ENCODE assay signal across 16 cellular contexts in the genomic region with DNA sequence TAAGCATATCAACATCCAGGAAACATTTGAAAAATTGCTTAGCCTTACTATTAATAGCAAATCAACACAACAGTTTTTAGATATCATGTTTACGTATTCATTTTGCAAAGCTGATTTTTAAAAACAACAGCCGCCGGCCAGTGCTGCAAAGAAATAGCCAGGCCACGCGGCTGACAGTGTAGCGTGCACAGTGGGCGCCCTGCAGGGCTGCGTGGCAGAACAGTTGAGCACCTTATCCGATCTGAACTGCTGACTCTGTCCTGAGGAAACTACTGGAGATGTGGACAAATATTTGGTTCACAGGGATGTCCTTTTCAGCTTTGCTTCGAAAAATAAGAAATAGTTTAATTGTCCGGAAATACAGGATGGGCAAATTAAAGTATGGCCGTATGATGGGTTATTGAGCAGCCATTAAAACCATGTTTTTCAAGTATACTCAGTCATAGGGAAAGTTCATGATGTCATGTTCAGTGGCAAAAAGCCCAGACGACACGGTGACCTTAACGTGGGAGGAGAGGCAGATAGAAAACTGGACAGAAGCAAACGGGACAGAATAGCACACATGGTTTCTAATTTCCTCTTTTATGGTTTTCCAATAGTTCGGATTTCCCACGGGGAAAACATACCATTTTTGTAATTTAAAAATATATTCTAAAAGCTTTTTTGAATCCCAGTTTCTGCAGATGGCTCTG. TPM values are rescaled to one million over a fixed set of nuclear protein-coding genes. Genes with fewer than 3 reads are reported as not detected.
DNase-seq lines count a peak whose midpoint lies in the region; ATAC-seq, FAIRE-seq and TF ChIP-seq lines count a peak whose summit lies in the region.
"Had no signal": no experiment of that assay in that cellular context is flagged by ENCODE, and none has a peak within 500 bp of the region (broad histone marks: within the 10 kb centered on the region; RNA-seq: fewer than 3 reads in every experiment).

No MANE protein-coding gene starts in this region.

- no peaks in the 10 kb centered on the region for H3K4me1 ChIP-seq in astrocyte (ENCODE audit: insufficient read depth, low read length)
- peaks cover 0 to 15% (median 0%) of the 10 kb centered on the region in 12 donors for H3K4me1 ChIP-seq in heart left ventricle
- H3K4me1 ChIP-seq in sigmoid colon: no peaks in the 10 kb centered on the region
- H3K4me1 ChIP-seq in smooth muscle cell (ENCODE audit: low read depth): no peaks in the 10 kb centered on the region
- H3K4me1 ChIP-seq: colonic mucosa had no signal

- TF ChIP-seq CTCF in HFF-Myc (IDR thresholded peaks at IDR 0.05; ENCODE audit: low read depth, low read length, missing control alignments) (no peak), astrocyte (IDR thresholded peaks at IDR 0.05; ENCODE audit: insufficient read depth, low read depth, low read length) (no peak), heart left ventricle (IDR thresholded peaks at IDR 0.05) (no peak), sigmoid colon (IDR thresholded peaks at IDR 0.05) (no peak), smooth muscle cell (IDR thresholded peaks at IDR 0.05; ENCODE audit: borderline replicate concordance, insufficient read depth, poor library complexity, severe bottlenecking) (no peak)

- no peak for FAIRE-seq in astrocyte (lab: Jason Lieb, UNC)

- H3K27me3 ChIP-seq in astrocyte (ENCODE audit: insufficient read depth, low read length) (no peaks in the 10 kb centered on the region), heart left ventricle (no peaks in the 10 kb centered on the region), sigmoid colon (no peaks in the 10 kb centered on the region), smooth muscle cell (ENCODE audit: low read depth) (no peaks in the 10 kb centered on the region)
- H3K27me3 ChIP-seq: BLaER1 treated with 17β-estradiol and CSF1 and Interleukin-3, amounts not matched to agents 10 nM and 100 nM; colonic mucosa had no signal

- no peak overlapping the region for H3K4me3 Mint-ChIP-seq in astrocyte (ENCODE audit: unreplicated experiment)
- H3K4me3 Mint-ChIP-seq: IgD-negative memory B cell had no signal

- H3K4me1 Mint-ChIP-seq in astrocyte (ENCODE audit: low read depth, unreplicated experiment): no peaks in the 10 kb centered on the region
- H3K4me1 Mint-ChIP-seq: IgD-negative memory B cell had no signal

- no peak for TF ChIP-seq EP300 in sigmoid colon (IDR thresholded peaks at IDR 0.05)

- H3K79me2 ChIP-seq in astrocyte (ENCODE audit: insufficient read depth, low read length): no peaks in the 10 kb centered on the region
- no peaks in the 10 kb centered on the region for H3K79me2 ChIP-seq in smooth muscle cell (ENCODE audit: low read depth)

- TF ChIP-seq POLR2A in heart left ventricle (IDR thresholded peaks at IDR 0.05) (no peak), sigmoid colon (IDR thresholded peaks at IDR 0.05) (no peak)

- no peaks in the 10 kb centered on the region for H3K9me3 ChIP-seq in astrocyte (ENCODE audit: insufficient read depth, low read depth, low read length)
- H3K9me3 ChIP-seq in heart left ventricle: no peaks in the 10 kb centered on the region
- H3K9me3 ChIP-seq in sigmoid colon: no peaks in the 10 kb centered on the region
- H3K9me3 ChIP-seq in smooth muscle cell (replicated peaks; ENCODE audit: low read depth): no peaks in the 10 kb centered on the region
- H3K9me3 ChIP-seq: colonic mucosa had no signal

- H3F3A ChIP-seq in smooth muscle cell (ENCODE audit: low read depth): no peaks in the 10 kb centered on the region

- H3K36me3 Mint-ChIP-seq in astrocyte (ENCODE audit: low read depth, unreplicated experiment): peaks cover 50% of the 10 kb centered on the region

- H3K27me3 Mint-ChIP-seq in astrocyte (ENCODE audit: low read depth, unreplicated experiment): no peaks in the 10 kb centered on the region
- H3K27me3 Mint-ChIP-seq: IgD-negative memory B cell had no signal

- ATAC-seq in heart left ventricle (peak; percentile 34 to 80 (median 63)), HG02588 (IDR thresholded peaks at IDR 0.05; ENCODE audit: unreplicated experiment) (no peak)

- H3K4me2 ChIP-seq in astrocyte (ENCODE audit: low read length): no peak overlapping the region
- no peak overlapping the region for H3K4me2 ChIP-seq in smooth muscle cell
- H3K4me2 ChIP-seq: BLaER1 treated with 17β-estradiol and CSF1 and Interleukin-3, amounts not matched to agents 10 nM and 100 nM had no signal

- H4K20me1 ChIP-seq in astrocyte (ENCODE audit: insufficient read depth, low read length): no peaks in the 10 kb centered on the region
- no peaks in the 10 kb centered on the region for H4K20me1 ChIP-seq in smooth muscle cell (ENCODE audit: low read depth)

- DNase-seq in HFF-Myc (ENCODE audit: extremely low read depth, low read depth) (peak; percentile 7), astrocyte (ENCODE audit: low read depth) (peak; percentile 29), heart left ventricle (peak in 4 of 5 donors; percentile 60 to 66 (median 62)), sigmoid colon (peak; percentile 64), smooth muscle cell (lab: John Stamatoyannopoulos, UW; ENCODE audit: unreplicated experiment) (no peak), KBM-7 (no peak), kidney tubule cell (ENCODE audit: low spot score) (no peak)
- DNase-seq: activated naive CD4-positive, alpha-beta T cell treated with anti-CD3 and anti-CD28 coated beads, Interleukin-2, amount 50 U/mL, for 16 hours; colonic mucosa; foreskin melanocyte; NCI-H1436; stimulated activated CD4-positive, alpha-beta T cell treated with anti-CD3 and anti-CD28 coated beads, Interleukin-4, amount 100 ng/mL, for 1 hour; T-helper 9 cell had no signal

- H3K36me3 ChIP-seq in astrocyte (ENCODE audit: insufficient read depth, low read length) (peaks cover 28% of the 10 kb centered on the region), heart left ventricle (peaks cover 0 to 100% (median 98%) of the 10 kb centered on the region in 9 donors), sigmoid colon (peaks cover 40 to 100% (median 72%) of the 10 kb centered on the region in 4 donors), smooth muscle cell (ENCODE audit: low read depth) (peaks cover 29% of the 10 kb centered on the region)

- H3K27ac Mint-ChIP-seq in astrocyte (ENCODE audit: unreplicated experiment): no peak overlapping the region

- H3K27ac ChIP-seq in astrocyte (ENCODE audit: low read depth, low read length): no peak overlapping the region
- peak overlapping the region in 11 of 12 donors; percentile 6 to 50 (median 39) for H3K27ac ChIP-seq in heart left ventricle
- peak overlapping the region in 2 of 4 donors; percentile 10 to 23 for H3K27ac ChIP-seq in sigmoid colon
- no peak overlapping the region for H3K27ac ChIP-seq in smooth muscle cell (ENCODE audit: low read depth)
- H3K27ac ChIP-seq: BLaER1 treated with 17β-estradiol and CSF1 and Interleukin-3, amounts not matched to agents 10 nM and 100 nM; colonic mucosa had no signal

- no peak overlapping the region for H3K4me3 ChIP-seq in HFF-Myc (replicated peaks; ENCODE audit: low read depth, low read length)
- H3K4me3 ChIP-seq in astrocyte (ENCODE audit: insufficient read depth, low read depth, low read length): no peak overlapping the region
- H3K4me3 ChIP-seq in heart left ventricle: peak overlapping the region in 5 of 12 donors; percentile 5 to 40 (median 21)
- H3K4me3 ChIP-seq in sigmoid colon: no peak overlapping the region
- H3K4me3 ChIP-seq in smooth muscle cell: no peak overlapping the region
- H3K4me3 ChIP-seq: BLaER1 treated with 17β-estradiol and CSF1 and Interleukin-3, amounts not matched to agents 10 nM and 100 nM; colonic mucosa had no signal

- in situ Hi-C loops in KBM-7 (cut with MboI; ENCODE audit: low pct_unique_long_range_greater_than_20kb, low sequenced_read_pairs): no loop called here

- no peak overlapping the region for H3K9ac ChIP-seq in astrocyte (ENCODE audit: low read length)
- H3K9ac ChIP-seq in smooth muscle cell (ENCODE audit: low read depth): no peak overlapping the region
- H3K9ac ChIP-seq: BLaER1 treated with 17β-estradiol and CSF1 and Interleukin-3, amounts not matched to agents 10 nM and 100 nM had no signal

- WGBS in heart left ventricle, 4 donors: 58 to 69% (median 63%) methylated on average over 18 of the region's 18 CpGs
- WGBS in sigmoid colon, 2 donors: 86 to 87% methylated on average over 18 of the region's 18 CpGs
- WGBS in smooth muscle cell (ENCODE audit: low lambda C conversion rate): 94% methylated on average over 18 of the region's 18 CpGs

- H2AFZ ChIP-seq in astrocyte (ENCODE audit: low read depth, low read length) (no peak overlapping the region), smooth muscle cell (ENCODE audit: low read depth) (no peak overlapping the region)

- intact Hi-C loops in heart left ventricle (cut with DNase I) (loop anchor here in 1 of 10 donors (10.0 kb wide), 1 partner anchor 218 kb away; a partner anchor contains a TSS), sigmoid colon (cut with DNase I) (loop anchor here (10.0 kb wide), 1 partner anchor 168 kb away; no protein-coding TSS in a partner anchor)

- H3K9me3 Mint-ChIP-seq in astrocyte (ENCODE audit: unreplicated experiment): no peaks in the 10 kb centered on the region
- H3K9me3 Mint-ChIP-seq: IgD-negative memory B cell had no signal

RNA-seq across cellular contexts. Expression of a gene that starts 52.4 kb away (rescaled TPM):
- total RNA-seq in astrocyte (20.7 and 30.8 TPM in 2 replicates), heart left ventricle (10 to 100 TPM in 5 of 9 donors, 1 to 10 TPM in 4; 4.2 to 16.2 (median 11.2) TPM), sigmoid colon (10 to 100 TPM in 3 of 4 donors, 1 to 10 TPM in 1; 9.5 to 23.5 (median 16.7) TPM), smooth muscle cell (22.2 and 31.6 TPM in 2 replicates)
- polyA plus RNA-seq in heart left ventricle (1 to 10 TPM; 8.5 TPM), sigmoid colon (10 to 100 TPM; 14.1 to 18.6 (median 17.4) TPM), smooth muscle cell (59.7 and 61.7 TPM in 2 replicates)

Comparison
In these comparisons a context has a peak if more than half of its experiments do, and no peak if none do; other contexts are left out.
1. DNase-seq: peak in HFF-Myc (single experiment), astrocyte (single experiment), heart left ventricle (4 of 5) and sigmoid colon (single experiment); none in smooth muscle cell (single experiment), KBM-7 (single experiment) and kidney tubule cell (single experiment).
2. H3K27ac ChIP-seq: peak in heart left ventricle (11 of 12); none in astrocyte (single experiment) and smooth muscle cell (single experiment).